ENCODE assay signal across 1 cellular context in the genomic region with DNA sequence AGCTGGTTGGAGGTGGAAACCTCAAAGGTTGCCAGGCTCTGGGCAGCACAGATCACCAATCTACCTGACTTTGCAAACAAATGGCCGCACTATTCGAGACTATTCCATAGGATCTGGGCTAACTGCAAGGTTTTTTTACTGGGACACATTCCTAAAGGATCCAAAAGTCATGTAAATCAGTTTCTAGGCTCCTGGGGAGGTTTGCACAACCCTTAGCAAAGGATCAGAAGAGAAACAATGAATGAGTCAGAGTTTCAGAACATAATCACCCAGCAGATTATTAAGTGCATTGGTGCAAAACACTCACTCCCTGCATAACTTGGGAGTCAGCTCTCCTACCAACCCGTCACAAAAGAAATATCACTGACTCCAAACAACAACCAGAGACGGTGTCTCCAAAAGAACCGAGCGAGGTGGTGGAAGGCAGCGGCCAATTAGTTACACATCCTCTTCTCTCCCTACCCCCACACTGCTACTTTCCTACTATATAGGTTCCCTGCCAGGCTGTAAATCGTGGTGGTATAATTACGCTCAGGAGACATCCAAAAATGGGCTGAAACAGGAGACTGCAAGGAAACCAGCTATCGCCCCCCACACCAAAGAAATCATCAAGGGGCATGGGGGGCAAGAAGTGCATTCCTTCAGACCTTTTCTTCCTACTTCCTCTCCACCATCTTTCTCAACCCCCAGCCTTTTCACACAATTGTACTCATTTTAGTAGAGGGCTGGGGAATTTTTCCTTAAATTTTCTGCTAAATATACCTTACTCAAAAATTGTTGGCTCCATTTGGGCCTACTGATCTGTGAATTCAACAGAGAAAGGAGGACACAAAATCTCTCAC.
A peak's percentile ranks its signal among the peaks of the same experiment; 100 is the strongest.
TF ChIP-seq lines count a peak whose summit lies in the region.

No MANE protein-coding gene starts in this region.

TF ChIP-seq in HepG2, 621 proteins besides CTCF, POLR2A, EP300 and RAD21 (continued from another document and continues in another):
- TF ChIP-seq, protein P1, sequence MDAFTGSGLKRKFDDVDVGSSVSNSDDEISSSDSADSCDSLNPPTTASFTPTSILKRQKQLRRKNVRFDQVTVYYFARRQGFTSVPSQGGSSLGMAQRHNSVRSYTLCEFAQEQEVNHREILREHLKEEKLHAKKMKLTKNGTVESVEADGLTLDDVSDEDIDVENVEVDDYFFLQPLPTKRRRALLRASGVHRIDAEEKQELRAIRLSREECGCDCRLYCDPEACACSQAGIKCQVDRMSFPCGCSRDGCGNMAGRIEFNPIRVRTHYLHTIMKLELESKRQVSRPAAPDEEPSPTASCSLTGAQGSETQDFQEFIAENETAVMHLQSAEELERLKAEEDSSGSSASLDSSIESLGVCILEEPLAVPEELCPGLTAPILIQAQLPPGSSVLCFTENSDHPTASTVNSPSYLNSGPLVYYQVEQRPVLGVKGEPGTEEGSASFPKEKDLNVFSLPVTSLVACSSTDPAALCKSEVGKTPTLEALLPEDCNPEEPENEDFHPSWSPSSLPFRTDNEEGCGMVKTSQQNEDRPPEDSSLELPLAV (CRISPR knock-in tag; conservative IDR thresholded peaks at IDR 0.05; ENCODE audit: low read depth): no peak
- no peak for TF ChIP-seq ZNF30 (CRISPR knock-in tag; IDR thresholded peaks at IDR 0.05)
- no peak for TF ChIP-seq KLF13 (CRISPR knock-in tag; IDR thresholded peaks at IDR 0.05)
- TF ChIP-seq ZNF160 (CRISPR knock-in tag; IDR thresholded peaks at IDR 0.05): no peak
- TF ChIP-seq ZNF782 (CRISPR knock-in tag; IDR thresholded peaks at IDR 0.05; ENCODE audit: borderline replicate concordance): no peak
- no peak for TF ChIP-seq TCF7L2 (IDR thresholded peaks at IDR 0.05; ENCODE audit: low read depth, low read length)
- TF ChIP-seq, protein P2, sequence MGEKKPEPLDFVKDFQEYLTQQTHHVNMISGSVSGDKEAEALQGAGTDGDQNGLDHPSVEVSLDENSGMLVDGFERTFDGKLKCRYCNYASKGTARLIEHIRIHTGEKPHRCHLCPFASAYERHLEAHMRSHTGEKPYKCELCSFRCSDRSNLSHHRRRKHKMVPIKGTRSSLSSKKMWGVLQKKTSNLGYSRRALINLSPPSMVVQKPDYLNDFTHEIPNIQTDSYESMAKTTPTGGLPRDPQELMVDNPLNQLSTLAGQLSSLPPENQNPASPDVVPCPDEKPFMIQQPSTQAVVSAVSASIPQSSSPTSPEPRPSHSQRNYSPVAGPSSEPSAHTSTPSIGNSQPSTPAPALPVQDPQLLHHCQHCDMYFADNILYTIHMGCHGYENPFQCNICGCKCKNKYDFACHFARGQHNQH (CRISPR knock-in tag; IDR thresholded peaks at IDR 0.05): no peak
- peak; percentile 74 for TF ChIP-seq CEBPB (IDR thresholded peaks at IDR 0.05; ENCODE audit: borderline replicate concordance, low read depth, low read length)
- TF ChIP-seq ZNF468 (CRISPR knock-in tag; IDR thresholded peaks at IDR 0.05): no peak
- TF ChIP-seq ZNF792 (CRISPR knock-in tag; IDR thresholded peaks at IDR 0.05): no peak
- TF ChIP-seq ZNF350 (CRISPR knock-in tag; IDR thresholded peaks at IDR 0.05; ENCODE audit: borderline replicate concordance, low read depth): 0 out of 2 replicates have a peak, but pooled peaks have one; percentile 8
- TF ChIP-seq, protein P3, sequence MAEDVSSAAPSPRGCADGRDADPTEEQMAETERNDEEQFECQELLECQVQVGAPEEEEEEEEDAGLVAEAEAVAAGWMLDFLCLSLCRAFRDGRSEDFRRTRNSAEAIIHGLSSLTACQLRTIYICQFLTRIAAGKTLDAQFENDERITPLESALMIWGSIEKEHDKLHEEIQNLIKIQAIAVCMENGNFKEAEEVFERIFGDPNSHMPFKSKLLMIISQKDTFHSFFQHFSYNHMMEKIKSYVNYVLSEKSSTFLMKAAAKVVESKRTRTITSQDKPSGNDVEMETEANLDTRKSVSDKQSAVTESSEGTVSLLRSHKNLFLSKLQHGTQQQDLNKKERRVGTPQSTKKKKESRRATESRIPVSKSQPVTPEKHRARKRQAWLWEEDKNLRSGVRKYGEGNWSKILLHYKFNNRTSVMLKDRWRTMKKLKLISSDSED (CRISPR knock-in tag; IDR thresholded peaks at IDR 0.05): no peak
- no peak for TF ChIP-seq SRY (CRISPR knock-in tag; IDR thresholded peaks at IDR 0.05)
- TF ChIP-seq, protein P4, sequence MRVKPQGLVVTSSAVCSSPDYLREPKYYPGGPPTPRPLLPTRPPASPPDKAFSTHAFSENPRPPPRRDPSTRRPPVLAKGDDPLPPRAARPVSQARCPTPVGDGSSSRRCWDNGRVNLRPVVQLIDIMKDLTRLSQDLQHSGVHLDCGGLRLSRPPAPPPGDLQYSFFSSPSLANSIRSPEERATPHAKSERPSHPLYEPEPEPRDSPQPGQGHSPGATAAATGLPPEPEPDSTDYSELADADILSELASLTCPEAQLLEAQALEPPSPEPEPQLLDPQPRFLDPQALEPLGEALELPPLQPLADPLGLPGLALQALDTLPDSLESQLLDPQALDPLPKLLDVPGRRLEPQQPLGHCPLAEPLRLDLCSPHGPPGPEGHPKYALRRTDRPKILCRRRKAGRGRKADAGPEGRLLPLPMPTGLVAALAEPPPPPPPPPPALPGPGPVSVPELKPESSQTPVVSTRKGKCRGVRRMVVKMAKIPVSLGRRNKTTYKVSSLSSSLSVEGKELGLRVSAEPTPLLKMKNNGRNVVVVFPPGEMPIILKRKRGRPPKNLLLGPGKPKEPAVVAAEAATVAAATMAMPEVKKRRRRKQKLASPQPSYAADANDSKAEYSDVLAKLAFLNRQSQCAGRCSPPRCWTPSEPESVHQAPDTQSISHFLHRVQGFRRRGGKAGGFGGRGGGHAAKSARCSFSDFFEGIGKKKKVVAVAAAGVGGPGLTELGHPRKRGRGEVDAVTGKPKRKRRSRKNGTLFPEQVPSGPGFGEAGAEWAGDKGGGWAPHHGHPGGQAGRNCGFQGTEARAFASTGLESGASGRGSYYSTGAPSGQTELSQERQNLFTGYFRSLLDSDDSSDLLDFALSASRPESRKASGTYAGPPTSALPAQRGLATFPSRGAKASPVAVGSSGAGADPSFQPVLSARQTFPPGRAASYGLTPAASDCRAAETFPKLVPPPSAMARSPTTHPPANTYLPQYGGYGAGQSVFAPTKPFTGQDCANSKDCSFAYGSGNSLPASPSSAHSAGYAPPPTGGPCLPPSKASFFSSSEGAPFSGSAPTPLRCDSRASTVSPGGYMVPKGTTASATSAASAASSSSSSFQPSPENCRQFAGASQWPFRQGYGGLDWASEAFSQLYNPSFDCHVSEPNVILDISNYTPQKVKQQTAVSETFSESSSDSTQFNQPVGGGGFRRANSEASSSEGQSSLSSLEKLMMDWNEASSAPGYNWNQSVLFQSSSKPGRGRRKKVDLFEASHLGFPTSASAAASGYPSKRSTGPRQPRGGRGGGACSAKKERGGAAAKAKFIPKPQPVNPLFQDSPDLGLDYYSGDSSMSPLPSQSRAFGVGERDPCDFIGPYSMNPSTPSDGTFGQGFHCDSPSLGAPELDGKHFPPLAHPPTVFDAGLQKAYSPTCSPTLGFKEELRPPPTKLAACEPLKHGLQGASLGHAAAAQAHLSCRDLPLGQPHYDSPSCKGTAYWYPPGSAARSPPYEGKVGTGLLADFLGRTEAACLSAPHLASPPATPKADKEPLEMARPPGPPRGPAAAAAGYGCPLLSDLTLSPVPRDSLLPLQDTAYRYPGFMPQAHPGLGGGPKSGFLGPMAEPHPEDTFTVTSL (CRISPR knock-in tag; IDR thresholded peaks at IDR 0.05; ENCODE audit: borderline replicate concordance): no peak
- TF ChIP-seq ZNF652 (CRISPR knock-in tag; IDR thresholded peaks at IDR 0.05; ENCODE audit: borderline replicate concordance, low read depth): no peak
- no peak for TF ChIP-seq TAF1 (CRISPR knock-in tag; IDR thresholded peaks at IDR 0.05)
- TF ChIP-seq POLR2AphosphoS5 (IDR thresholded peaks at IDR 0.05; ENCODE audit: low read depth, low read length): peak; percentile 14; the same call in 1 of the 2 replicates
- TF ChIP-seq HIVEP1 (CRISPR knock-in tag; IDR thresholded peaks at IDR 0.05): no peak
- TF ChIP-seq, protein P5, sequence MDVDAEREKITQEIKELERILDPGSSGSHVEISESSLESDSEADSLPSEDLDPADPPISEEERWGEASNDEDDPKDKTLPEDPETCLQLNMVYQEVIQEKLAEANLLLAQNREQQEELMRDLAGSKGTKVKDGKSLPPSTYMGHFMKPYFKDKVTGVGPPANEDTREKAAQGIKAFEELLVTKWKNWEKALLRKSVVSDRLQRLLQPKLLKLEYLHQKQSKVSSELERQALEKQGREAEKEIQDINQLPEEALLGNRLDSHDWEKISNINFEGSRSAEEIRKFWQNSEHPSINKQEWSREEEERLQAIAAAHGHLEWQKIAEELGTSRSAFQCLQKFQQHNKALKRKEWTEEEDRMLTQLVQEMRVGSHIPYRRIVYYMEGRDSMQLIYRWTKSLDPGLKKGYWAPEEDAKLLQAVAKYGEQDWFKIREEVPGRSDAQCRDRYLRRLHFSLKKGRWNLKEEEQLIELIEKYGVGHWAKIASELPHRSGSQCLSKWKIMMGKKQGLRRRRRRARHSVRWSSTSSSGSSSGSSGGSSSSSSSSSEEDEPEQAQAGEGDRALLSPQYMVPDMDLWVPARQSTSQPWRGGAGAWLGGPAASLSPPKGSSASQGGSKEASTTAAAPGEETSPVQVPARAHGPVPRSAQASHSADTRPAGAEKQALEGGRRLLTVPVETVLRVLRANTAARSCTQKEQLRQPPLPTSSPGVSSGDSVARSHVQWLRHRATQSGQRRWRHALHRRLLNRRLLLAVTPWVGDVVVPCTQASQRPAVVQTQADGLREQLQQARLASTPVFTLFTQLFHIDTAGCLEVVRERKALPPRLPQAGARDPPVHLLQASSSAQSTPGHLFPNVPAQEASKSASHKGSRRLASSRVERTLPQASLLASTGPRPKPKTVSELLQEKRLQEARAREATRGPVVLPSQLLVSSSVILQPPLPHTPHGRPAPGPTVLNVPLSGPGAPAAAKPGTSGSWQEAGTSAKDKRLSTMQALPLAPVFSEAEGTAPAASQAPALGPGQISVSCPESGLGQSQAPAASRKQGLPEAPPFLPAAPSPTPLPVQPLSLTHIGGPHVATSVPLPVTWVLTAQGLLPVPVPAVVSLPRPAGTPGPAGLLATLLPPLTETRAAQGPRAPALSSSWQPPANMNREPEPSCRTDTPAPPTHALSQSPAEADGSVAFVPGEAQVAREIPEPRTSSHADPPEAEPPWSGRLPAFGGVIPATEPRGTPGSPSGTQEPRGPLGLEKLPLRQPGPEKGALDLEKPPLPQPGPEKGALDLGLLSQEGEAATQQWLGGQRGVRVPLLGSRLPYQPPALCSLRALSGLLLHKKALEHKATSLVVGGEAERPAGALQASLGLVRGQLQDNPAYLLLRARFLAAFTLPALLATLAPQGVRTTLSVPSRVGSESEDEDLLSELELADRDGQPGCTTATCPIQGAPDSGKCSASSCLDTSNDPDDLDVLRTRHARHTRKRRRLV (CRISPR knock-in tag; IDR thresholded peaks at IDR 0.05): 0 out of 2 replicates have a peak, but pooled peaks have one; percentile 10
- TF ChIP-seq, protein P6, sequence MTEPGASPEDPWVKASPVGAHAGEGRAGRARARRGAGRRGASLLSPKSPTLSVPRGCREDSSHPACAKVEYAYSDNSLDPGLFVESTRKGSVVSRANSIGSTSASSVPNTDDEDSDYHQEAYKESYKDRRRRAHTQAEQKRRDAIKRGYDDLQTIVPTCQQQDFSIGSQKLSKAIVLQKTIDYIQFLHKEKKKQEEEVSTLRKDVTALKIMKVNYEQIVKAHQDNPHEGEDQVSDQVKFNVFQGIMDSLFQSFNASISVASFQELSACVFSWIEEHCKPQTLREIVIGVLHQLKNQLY (CRISPR knock-in tag; IDR thresholded peaks at IDR 0.05): no peak
- TF ChIP-seq PHF5A (CRISPR knock-in tag; IDR thresholded peaks at IDR 0.05; ENCODE audit: low read depth, unreplicated experiment): peak; percentile 11
- peak; percentile 57; the same call in 1 of the 2 replicates for TF ChIP-seq ATF1 (CRISPR knock-in tag; IDR thresholded peaks at IDR 0.05)
- no peak for TF ChIP-seq BHLHE40 (IDR thresholded peaks at IDR 0.05; ENCODE audit: low read length)
- TF ChIP-seq ZBTB3 (CRISPR knock-in tag; IDR thresholded peaks at IDR 0.05; ENCODE audit: borderline replicate concordance, low read depth): 0 out of 2 replicates have a peak, but pooled peaks have one; percentile 35
- no peak for TF ChIP-seq BRD4 (CRISPR knock-in tag; IDR thresholded peaks at IDR 0.05)
- TF ChIP-seq, protein P7, sequence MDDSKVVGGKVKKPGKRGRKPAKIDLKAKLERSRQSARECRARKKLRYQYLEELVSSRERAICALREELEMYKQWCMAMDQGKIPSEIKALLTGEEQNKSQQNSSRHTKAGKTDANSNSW (CRISPR knock-in tag; IDR thresholded peaks at IDR 0.05; ENCODE audit: borderline replicate concordance): no peak
- no peak for TF ChIP-seq ZNF230 (CRISPR knock-in tag; IDR thresholded peaks at IDR 0.05)
- no peak for TF ChIP-seq CREB1 (IDR thresholded peaks at IDR 0.05)
- TF ChIP-seq CREB1 (CRISPR knock-in tag; IDR thresholded peaks at IDR 0.05): no peak; the same call in 1 of the 2 replicates
- TF ChIP-seq ZNF674 (CRISPR knock-in tag; IDR thresholded peaks at IDR 0.05; ENCODE audit: low read depth): no peak
- TF ChIP-seq ZNF816 (CRISPR knock-in tag; IDR thresholded peaks at IDR 0.05; ENCODE audit: borderline replicate concordance): 0 out of 2 replicates have a peak, but pooled peaks have one; percentile 27
- TF ChIP-seq, protein P8, sequence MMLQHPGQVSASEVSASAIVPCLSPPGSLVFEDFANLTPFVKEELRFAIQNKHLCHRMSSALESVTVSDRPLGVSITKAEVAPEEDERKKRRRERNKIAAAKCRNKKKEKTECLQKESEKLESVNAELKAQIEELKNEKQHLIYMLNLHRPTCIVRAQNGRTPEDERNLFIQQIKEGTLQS (CRISPR knock-in tag; IDR thresholded peaks at IDR 0.05): no peak
- TF ChIP-seq ZBTB42 (CRISPR knock-in tag; IDR thresholded peaks at IDR 0.05): no peak
- no peak for TF ChIP-seq RARA (CRISPR knock-in tag; IDR thresholded peaks at IDR 0.05)
- TF ChIP-seq MEF2D (CRISPR knock-in tag; IDR thresholded peaks at IDR 0.05): no peak; the same call in 1 of the 2 replicates
- no peak for TF ChIP-seq GATA4 (IDR thresholded peaks at IDR 0.05; ENCODE audit: borderline replicate concordance, low read depth)
- peak; percentile 4 for TF ChIP-seq TBL1XR1 (IDR thresholded peaks at IDR 0.05; ENCODE audit: borderline replicate concordance, low read length, partially characterized antibody)
- no peak for TF ChIP-seq ZFP62 (CRISPR knock-in tag; IDR thresholded peaks at IDR 0.05)
- 0 out of 2 replicates have a peak, but pooled peaks have one; percentile 0 for TF ChIP-seq ZNF644 (CRISPR knock-in tag; IDR thresholded peaks at IDR 0.05; ENCODE audit: low read depth)
- TF ChIP-seq EHMT2 (IDR thresholded peaks at IDR 0.05; ENCODE audit: borderline replicate concordance, low read depth, low read length): no peak
- TF ChIP-seq RELA (CRISPR knock-in tag; IDR thresholded peaks at IDR 0.05): no peak
- no peak for TF ChIP-seq SATB2 (CRISPR knock-in tag; IDR thresholded peaks at IDR 0.05)
- TF ChIP-seq, protein P9, sequence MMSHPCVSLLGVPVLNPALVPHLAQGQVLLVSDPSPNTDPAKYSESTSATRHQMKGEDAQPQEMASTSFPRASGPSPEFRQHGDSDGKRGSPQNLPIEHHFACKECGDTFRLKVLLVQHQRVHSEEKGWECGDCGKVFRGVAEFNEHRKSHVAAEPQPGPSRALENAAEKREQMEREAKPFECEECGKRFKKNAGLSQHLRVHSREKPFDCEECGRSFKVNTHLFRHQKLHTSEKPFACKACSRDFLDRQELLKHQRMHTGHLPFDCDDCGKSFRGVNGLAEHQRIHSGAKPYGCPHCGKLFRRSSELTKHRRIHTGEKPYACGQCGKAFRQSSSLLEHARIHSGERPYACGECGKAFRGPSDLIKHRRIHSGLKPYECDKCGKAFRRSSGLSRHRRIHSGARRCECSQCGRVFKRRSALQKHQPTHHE (CRISPR knock-in tag; IDR thresholded peaks at IDR 0.05; ENCODE audit: borderline replicate concordance): no peak
